In the genomic region with DNA sequence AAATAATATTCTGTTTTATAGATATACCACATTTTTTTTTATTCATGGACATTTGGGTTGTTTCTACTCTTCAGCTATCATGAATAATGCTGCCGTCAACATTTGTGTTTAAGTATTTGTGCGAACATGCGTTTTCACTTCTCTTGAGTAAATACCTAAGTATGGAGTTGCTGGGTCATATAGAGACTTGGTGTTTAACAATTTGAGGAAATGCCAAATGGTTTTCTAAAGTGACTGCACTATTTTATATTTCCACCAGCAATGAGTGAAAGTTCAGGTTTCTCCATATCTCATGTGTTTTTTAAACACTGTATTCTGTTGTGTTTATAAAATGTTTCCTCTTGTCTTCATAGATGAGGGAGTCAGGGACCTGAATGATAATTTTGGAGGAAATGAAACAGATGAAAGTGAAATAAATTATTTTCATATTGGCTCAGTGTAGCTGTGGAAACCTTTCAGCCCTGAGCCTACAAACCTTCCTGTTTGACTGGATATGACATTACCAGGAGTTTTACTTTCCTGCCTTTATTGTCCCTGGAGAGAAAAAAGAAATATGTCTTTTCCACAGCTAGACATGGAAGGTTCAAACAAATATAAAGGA, we compare ENCODE assay signal across 12 cellular contexts. TPM values are rescaled to one million over a fixed set of nuclear protein-coding genes. Genes with fewer than 3 reads are reported as not detected.
DNase-seq lines count a peak whose midpoint lies in the region; ATAC-seq and TF ChIP-seq lines count a peak whose summit lies in the region.
"Had no signal": no experiment of that assay in that cellular context is flagged by ENCODE, and none has a peak within 500 bp of the region (broad histone marks: within the 10 kb centered on the region; RNA-seq: fewer than 3 reads in every experiment).

No MANE protein-coding gene starts in this region.

- DNase-seq in psoas muscle, result no peak
- DNase-seq in NCI-H128 (lab: John Stamatoyannopoulos, UW; ENCODE audit: unreplicated experiment), result no peak
- no peak for DNase-seq in cerebellum (ENCODE audit: low spot score)
- no peak for DNase-seq in germinal center (ENCODE audit: low spot score)
- DNase-seq: CD4-positive, alpha-beta T cell; HCEC 1CT; naive thymus-derived CD4-positive, alpha-beta T cell; T-helper 9 cell had no signal

- intact Hi-C loops in psoas muscle (cut with DNase I), result no loop called here

- peaks cover 46% of the 10 kb centered on the region for H3K4me1 ChIP-seq in psoas muscle

- H3K9me3 ChIP-seq in psoas muscle, result no peaks in the 10 kb centered on the region

- 83 to 91% (median 90%) methylated on average over 3 of the region's 3 CpGs for WGBS in psoas muscle, 3 donors

- ATAC-seq in GM18519 (IDR thresholded peaks at IDR 0.05; ENCODE audit: low FRiP score, unreplicated experiment) (peak; percentile 46), GM21576 (IDR thresholded peaks at IDR 0.05; ENCODE audit: unreplicated experiment) (peak; percentile 71), HG03442 (IDR thresholded peaks at IDR 0.05; ENCODE audit: unreplicated experiment) (peak; percentile 72), psoas muscle (peak in 1 of 4 donors; percentile 32), HG02571 (IDR thresholded peaks at IDR 0.05; ENCODE audit: unreplicated experiment) (no peak)
- ATAC-seq: naive thymus-derived CD4-positive, alpha-beta T cell had no signal

- H3K4me3 ChIP-seq in psoas muscle, result no peak overlapping the region

- no peak for TF ChIP-seq CTCF in psoas muscle (IDR thresholded peaks at IDR 0.05)

- H3K27me3 ChIP-seq in psoas muscle (ENCODE audit: insufficient read depth in 3 of 3, low read length in 2 of 3), result no peaks in the 10 kb centered on the region

- peak overlapping the region; percentile 56 for H3K27ac ChIP-seq in psoas muscle

- H3K36me3 ChIP-seq in psoas muscle (ENCODE audit: insufficient read depth in 1 of 2, low read depth in 1 of 2), result no peaks in the 10 kb centered on the region

RNA-seq across cellular contexts. Expression of gene DAAM1, which starts 26.3 kb away (rescaled TPM):
- total RNA-seq in psoas muscle (10 to 100 TPM in 1 of 4 donors, 1 to 10 TPM in 3; 5.7 to 16.0 (median 8.1) TPM), cerebellum (114 TPM)
- 10 to 100 TPM in 1 of 3 donors, 1 to 10 TPM in 2; 6.6 to 37.1 (median 8.9) TPM for polyA plus RNA-seq in psoas muscle
